2 cellular contexts compared by ENCODE assay signal in genomic region chr6:8073758-8074157, GRCh38.
TF ChIP-seq lines count a peak whose summit lies in the region.

No MANE protein-coding gene starts in this region.

TF ChIP-seq in liver, 16 proteins besides CTCF, POLR2A, EP300 and RAD21:
- peak in 1 of 2 donors; percentile 21 for TF ChIP-seq HNF4A (conservative IDR thresholded peaks at IDR 0.05)
- TF ChIP-seq FOXA1 (IDR thresholded peaks at IDR 0.05): no peak
- no peak for TF ChIP-seq JUND (IDR thresholded peaks at IDR 0.05)
- TF ChIP-seq SP1 (IDR thresholded peaks at IDR 0.05): peak; percentile 11

TF ChIP-seq in HepG2, 621 proteins besides CTCF, POLR2A, EP300 and RAD21:
- TF ChIP-seq SOX13 (IDR thresholded peaks at IDR 0.05) (no peak), SOX13 (CRISPR knock-in tag; conservative IDR thresholded peaks at IDR 0.05 in 1 of 2, IDR thresholded peaks at IDR 0.05 in 1 of 2) (no peak), ZNF343 (CRISPR knock-in tag; IDR thresholded peaks at IDR 0.05) (no peak), POGK (CRISPR knock-in tag; conservative IDR thresholded peaks at IDR 0.05) (no peak), ZNF747 (CRISPR knock-in tag; IDR thresholded peaks at IDR 0.05; ENCODE audit: borderline replicate concordance) (no peak), ZNF33B (CRISPR knock-in tag; IDR thresholded peaks at IDR 0.05) (no peak), PRMT3 (CRISPR knock-in tag; IDR thresholded peaks at IDR 0.05; ENCODE audit: borderline replicate concordance, low read depth) (no peak), ZNF451 (CRISPR knock-in tag; IDR thresholded peaks at IDR 0.05) (no peak), MIER2 (CRISPR knock-in tag; IDR thresholded peaks at IDR 0.05) (no peak)
- TF ChIP-seq, protein P1, sequence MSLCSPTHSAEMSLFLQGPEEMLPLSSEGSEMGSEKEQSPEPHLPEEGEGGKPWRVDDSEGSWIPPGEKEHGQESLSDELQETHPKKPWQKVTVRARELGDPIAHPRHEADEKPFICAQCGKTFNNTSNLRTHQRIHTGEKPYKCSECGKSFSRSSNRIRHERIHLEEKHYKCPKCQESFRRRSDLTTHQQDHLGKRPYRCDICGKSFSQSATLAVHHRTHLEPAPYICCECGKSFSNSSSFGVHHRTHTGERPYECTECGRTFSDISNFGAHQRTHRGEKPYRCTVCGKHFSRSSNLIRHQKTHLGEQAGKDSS (CRISPR knock-in tag; IDR thresholded peaks at IDR 0.05; ENCODE audit: borderline replicate concordance, low read depth): no peak
- TF ChIP-seq, protein P2, sequence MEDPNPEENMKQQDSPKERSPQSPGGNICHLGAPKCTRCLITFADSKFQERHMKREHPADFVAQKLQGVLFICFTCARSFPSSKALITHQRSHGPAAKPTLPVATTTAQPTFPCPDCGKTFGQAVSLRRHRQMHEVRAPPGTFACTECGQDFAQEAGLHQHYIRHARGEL (CRISPR knock-in tag; IDR thresholded peaks at IDR 0.05): no peak
- TF ChIP-seq, protein P3, sequence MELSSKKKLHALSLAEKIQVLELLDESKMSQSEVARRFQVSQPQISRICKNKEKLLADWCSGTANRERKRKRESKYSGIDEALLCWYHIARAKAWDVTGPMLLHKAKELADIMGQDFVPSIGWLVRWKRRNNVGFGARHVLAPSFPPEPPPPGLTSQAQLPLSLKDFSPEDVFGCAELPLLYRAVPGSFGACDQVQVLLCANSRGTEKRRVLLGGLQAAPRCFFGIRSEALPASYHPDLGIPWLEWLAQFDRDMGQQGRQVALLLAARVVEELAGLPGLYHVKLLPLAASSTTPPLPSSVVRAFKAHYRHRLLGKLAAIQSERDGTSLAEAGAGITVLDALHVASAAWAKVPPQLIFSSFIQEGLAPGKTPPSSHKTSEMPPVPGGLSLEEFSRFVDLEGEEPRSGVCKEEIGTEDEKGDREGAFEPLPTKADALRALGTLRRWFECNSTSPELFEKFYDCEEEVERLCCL (CRISPR knock-in tag; IDR thresholded peaks at IDR 0.05; ENCODE audit: borderline replicate concordance): no peak
